In genomic region chr12:110698171-110698902, GRCh38 we compare ENCODE assay signal across 8 cellular contexts. TPM values are rescaled to one million over a fixed set of nuclear protein-coding genes. Genes with fewer than 3 reads are reported as not detected.
DNase-seq lines count a peak whose midpoint lies in the region; ATAC-seq and TF ChIP-seq lines count a peak whose summit lies in the region.

No MANE protein-coding gene starts in this region.

- no peaks in the 10 kb centered on the region for H3K36me3 ChIP-seq in SK-N-SH (replicated peaks in 1 of 2; ENCODE audit: control insufficient read depth in 1 of 2, insufficient read depth in 2 of 2, low read length in 1 of 2)
- no peaks in the 10 kb centered on the region for H3K36me3 ChIP-seq in heart left ventricle
- H3K36me3 ChIP-seq in aorta (ENCODE audit: control insufficient read depth in 1 of 2, insufficient read depth in 2 of 2, low read length in 1 of 2) = no peaks in the 10 kb centered on the region

- ATAC-seq in GM21423 (IDR thresholded peaks at IDR 0.05; ENCODE audit: unreplicated experiment) (peak; percentile 81), heart left ventricle (peak; percentile 69 to 86 (median 72)), aorta (ENCODE audit: low FRiP score) (peak; percentile 90)

- peaks cover 2% of the 10 kb centered on the region for H3K36me3 Mint-ChIP-seq in IgD-negative memory B cell

- no peaks in the 10 kb centered on the region for H3K79me2 ChIP-seq in SK-N-SH (ENCODE audit: insufficient read depth)

- H2AFZ ChIP-seq in SK-N-SH (ENCODE audit: low read depth) = no peak overlapping the region

- 85% methylated on average over 20 of the region's 20 CpGs for WGBS in SK-N-SH (ENCODE audit: low lambda C conversion rate)
- WGBS in heart left ventricle, 4 donors = 33 to 52% (median 40%) methylated on average over 17 to 20 of the region's 20 CpGs
- 29 to 31% methylated on average over 20 of the region's 20 CpGs for WGBS in aorta, 2 donors

- H3K27me3 Mint-ChIP-seq in IgD-negative memory B cell = no peaks in the 10 kb centered on the region

- H3K4me1 ChIP-seq in SK-N-SH (ENCODE audit: control insufficient read depth in 1 of 2, insufficient read depth in 2 of 2, low read depth in 1 of 2, low read length in 1 of 2) (peaks cover 0 to 25% of the 10 kb centered on the region in 2 experiments; a peak in 1 of 4 replicates), heart left ventricle (peaks cover 7 to 53% (median 15%) of the 10 kb centered on the region in 12 donors), aorta (ENCODE audit: control insufficient read depth in 1 of 2, insufficient read depth in 2 of 2, low read length in 2 of 2) (no peaks in the 10 kb centered on the region)

- no peak overlapping the region for H3K4me2 ChIP-seq in SK-N-SH

- H3K27ac ChIP-seq in SK-N-SH (ENCODE audit: low read depth in 2 of 2, low read length in 1 of 2) (no peak overlapping the region), heart left ventricle (peak overlapping the region in 10 of 12 donors; percentile 4 to 68 (median 39)), aorta (ENCODE audit: low read depth in 1 of 2, low read length in 2 of 2) (no peak overlapping the region)

- H3K9me3 ChIP-seq in SK-N-SH (no peaks in the 10 kb centered on the region), heart left ventricle (no peaks in the 10 kb centered on the region), aorta (ENCODE audit: control insufficient read depth, low read length) (no peaks in the 10 kb centered on the region)

- peak in 1 of 2 donors; percentile 24 for TF ChIP-seq POLR2A in heart left ventricle (IDR thresholded peaks at IDR 0.05)

- CTCF ChIA-PET in SK-N-SH (lab: Yijun Ruan, JAX) = interaction anchor here (1.2 kb wide), 1 partner anchor 49 kb away, joined by 3 read pairs; no protein-coding TSS in a partner anchor

- H3K4me3 Mint-ChIP-seq in IgD-negative memory B cell = peak overlapping the region; percentile 5 to 82 (median 36)

- H3K9me3 Mint-ChIP-seq in IgD-negative memory B cell = no peaks in the 10 kb centered on the region

- TF ChIP-seq RAD21 in SK-N-SH (IDR thresholded peaks at IDR 0.05; ENCODE audit: low read length) = peak; percentile 66

- intact Hi-C loops in heart left ventricle (cut with DNase I) = loop anchor here in 7 of 10 donors (2.0 to 10.0 kb wide), 10 partner anchors 44 to 246 kb away; partner anchors contain the start of genes ARPC3 (in 1 of the 7), PPP1CC (in 1 of the 7), RAD9B (in 1 of the 7) and TCTN1 (in 1 of the 7)
- intact Hi-C loops in aorta (cut with DNase I) = no loop called here

- no peaks in the 10 kb centered on the region for H3F3A ChIP-seq in SK-N-SH (replicated peaks; ENCODE audit: insufficient read depth)

- peak; percentile 58 for DNase-seq in DMS 273 treated with DMSO at 0.1 percent for 48 hours (lab: John Stamatoyannopoulos, UW)
- no peak for DNase-seq in SK-N-SH
- peak; percentile 78 for DNase-seq in activated naive CD4-positive, alpha-beta T cell treated with anti-CD3 and anti-CD28 coated beads, Interleukin-2, amount 50 U/mL, for 16 hours
- DNase-seq in heart left ventricle = peak; percentile 80 to 86 (median 81)
- DNase-seq in pulmonary artery endothelial cell (ENCODE audit: low read depth, low spot score) = peak; percentile 71
- DNase-seq in aorta = peak; percentile 89 to 91

- H3K27me3 ChIP-seq in SK-N-SH (ENCODE audit: insufficient read depth) = no peaks in the 10 kb centered on the region
- H3K27me3 ChIP-seq in heart left ventricle = no peaks in the 10 kb centered on the region
- no peaks in the 10 kb centered on the region for H3K27me3 ChIP-seq in aorta (ENCODE audit: control insufficient read depth in 1 of 2, insufficient read depth in 2 of 2, low read length in 1 of 2)

- no peaks in the 10 kb centered on the region for H4K20me1 ChIP-seq in SK-N-SH (ENCODE audit: insufficient read depth)

- peak overlapping the region in 2 of 3 donors; percentile 10 to 89 for H3K27ac Mint-ChIP-seq in IgD-negative memory B cell

- H3K4me3 ChIP-seq in SK-N-SH (ENCODE audit: low read depth in 2 of 2, low read length in 1 of 2) (no peak overlapping the region), heart left ventricle (peak overlapping the region in 8 of 12 donors; percentile 10 to 41 (median 26)), aorta (ENCODE audit: low read length in 2 of 2) (no peak overlapping the region)

- no peak for TF ChIP-seq EP300 in SK-N-SH (IDR thresholded peaks at IDR 0.05; ENCODE audit: borderline replicate concordance in 1 of 2, low read depth in 1 of 2, low read length in 1 of 2)

- H3K4me1 Mint-ChIP-seq in IgD-negative memory B cell = peaks cover 24 to 32% (median 29%) of the 10 kb centered on the region in 3 donors

- H3K9me2 ChIP-seq in SK-N-SH = no peaks in the 10 kb centered on the region

- TF ChIP-seq CTCF in SK-N-SH (IDR thresholded peaks at IDR 0.05) (peak; percentile 45), heart left ventricle (IDR thresholded peaks at IDR 0.05) (peak; percentile 58 to 85 (median 72))

- POLR2A ChIA-PET in SK-N-SH (lab: Yijun Ruan, JAX) = no interaction called here

- H3K9ac ChIP-seq in SK-N-SH = no peak overlapping the region

TF ChIP-seq in SK-N-SH, 30 proteins besides CTCF, POLR2A, EP300 and RAD21:
- no peak for TF ChIP-seq TEAD4 (IDR thresholded peaks at IDR 0.05; ENCODE audit: borderline replicate concordance, insufficient read depth)
- peak; percentile 52; the same call in 1 of the 2 replicates for TF ChIP-seq SMC3 (IDR thresholded peaks at IDR 0.05; ENCODE audit: low read depth, low read length)
TF ChIP-seq in SK-N-SH: peak in this region for 1.

RNA-seq across cellular contexts. Expression of gene HVCN1, which starts 9.4 kb away (rescaled TPM):
- polyA plus RNA-seq in IgD-negative memory B cell (441 TPM), SK-N-SH (2012; rRNA removed) (0.03 TPM in 2 replicates), heart left ventricle (10 to 100 TPM in 1 of 2 donors, 1 to 10 TPM in 1; 9.5 to 13.6 TPM), aorta (1 to 10 TPM; 6.0 to 8.6 TPM)
- polyA plus RNA-seq in SK-N-SH (2012; cell fraction: cytosol; rRNA removed) = 0.03 and 0.10 TPM in 2 replicates
- polyA plus RNA-seq in SK-N-SH (2012; cell fraction: nucleus; rRNA removed) = 0.09 TPM in 1 of 2 replicates, not detected in the other
- total RNA-seq in heart left ventricle (10 to 100 TPM in 6 of 9 donors, 1 to 10 TPM in 3; 4.1 to 55.3 (median 11.8) TPM), pulmonary artery endothelial cell (2.2 and 4.6 TPM in 2 replicates), aorta (10 to 100 TPM in 1 of 2 donors, 1 to 10 TPM in 1; 4.1 to 10.1 TPM)

RNA-seq across cellular contexts. Expression of gene PPP1CC, which starts 44.4 kb away (rescaled TPM):
- 184 TPM for polyA plus RNA-seq in IgD-negative memory B cell
- 62.0 and 74.3 TPM in 2 replicates for polyA plus RNA-seq in SK-N-SH (2012; rRNA removed)
- 90.5 and 111 TPM in 2 replicates for polyA plus RNA-seq in SK-N-SH (2012; cell fraction: cytosol; rRNA removed)
- polyA plus RNA-seq in SK-N-SH (2012; cell fraction: nucleus; rRNA removed) = 34.3 and 68.3 TPM in 2 replicates
- total RNA-seq in heart left ventricle = 100 to 1,000 TPM; 110 to 207 (median 150) TPM
- 100 to 1,000 TPM in 1 of 2 donors, 10 to 100 TPM in 1; 90.6 to 130 TPM for polyA plus RNA-seq in heart left ventricle
- 156 and 186 TPM in 2 replicates for total RNA-seq in pulmonary artery endothelial cell
- 10 to 100 TPM; 73.8 to 85.8 TPM for total RNA-seq in aorta
- polyA plus RNA-seq in aorta = 100 to 1,000 TPM in 1 of 2 donors, 10 to 100 TPM in 1; 84.4 to 178 TPM

Comparison
In these comparisons a context has a peak if more than half of its experiments do, and no peak if none do; other contexts are left out.
1. H3K27ac ChIP-seq: peak in heart left ventricle (10 of 12); none in SK-N-SH (0 of 2) and aorta (0 of 2).
2. H3K4me3 ChIP-seq: peak in heart left ventricle (8 of 12); none in SK-N-SH (0 of 2) and aorta (0 of 2).
3. RNA of gene HVCN1, which starts 9.4 kb away (polyA plus RNA-seq): 441 TPM in IgD-negative memory B cell (single experiment); 9.5 to 13.6 TPM in heart left ventricle, 6.0 to 8.6 TPM in aorta and 0.03 to 0.10 TPM in SK-N-SH; every median in the first group is over 10 times any median in the second.
4. intact Hi-C loops: an anchor here in heart left ventricle (2.0 to 10.0 kb wide); none called in aorta.
5. Peak in every context shown above with its lines, with median percentiles within 50 percentile points of each other: ATAC-seq.